In genomic region chr2:9703085-9703641, GRCh38 we compare ENCODE assay signal across 1 cellular context.
A peak's percentile ranks its signal among the peaks of the same experiment; 100 is the strongest.
TF ChIP-seq lines count a peak whose summit lies in the region.

No MANE protein-coding gene starts in this region.

TF ChIP-seq in HEK293, 187 proteins besides CTCF, POLR2A, EP300 and RAD21 (continued from another document):
- TF ChIP-seq, protein P1, sequence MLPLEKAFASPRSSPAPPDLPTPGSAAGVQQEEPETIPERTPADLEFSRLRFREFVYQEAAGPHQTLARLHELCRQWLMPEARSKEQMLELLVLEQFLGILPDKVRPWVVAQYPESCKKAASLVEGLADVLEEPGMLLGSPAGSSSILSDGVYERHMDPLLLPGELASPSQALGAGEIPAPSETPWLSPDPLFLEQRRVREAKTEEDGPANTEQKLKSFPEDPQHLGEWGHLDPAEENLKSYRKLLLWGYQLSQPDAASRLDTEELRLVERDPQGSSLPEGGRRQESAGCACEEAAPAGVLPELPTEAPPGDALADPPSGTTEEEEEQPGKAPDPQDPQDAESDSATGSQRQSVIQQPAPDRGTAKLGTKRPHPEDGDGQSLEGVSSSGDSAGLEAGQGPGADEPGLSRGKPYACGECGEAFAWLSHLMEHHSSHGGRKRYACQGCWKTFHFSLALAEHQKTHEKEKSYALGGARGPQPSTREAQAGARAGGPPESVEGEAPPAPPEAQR (tag by site-specific recombination; IDR thresholded peaks at IDR 0.05): no peak
- TF ChIP-seq MYNN (tag by site-specific recombination; IDR thresholded peaks at IDR 0.05; ENCODE audit: borderline replicate concordance) (no peak), ZNF202 (tag by site-specific recombination; IDR thresholded peaks at IDR 0.05; ENCODE audit: borderline replicate concordance) (no peak), ZNF133 (tag by site-specific recombination; IDR thresholded peaks at IDR 0.05) (peak; percentile 44; the same call in 1 of the 2 replicates), RBAK (tag by site-specific recombination; IDR thresholded peaks at IDR 0.05) (no peak), SETDB1 (IDR thresholded peaks at IDR 0.05; ENCODE audit: insufficient read length, low read length) (no peak), ZNF433 (tag by site-specific recombination; IDR thresholded peaks at IDR 0.05; ENCODE audit: low read depth) (no peak), ZNF585B (tag by site-specific recombination; IDR thresholded peaks at IDR 0.05) (no peak), ZNF792 (tag by site-specific recombination; IDR thresholded peaks at IDR 0.05) (no peak), ZNF221 (tag by site-specific recombination; IDR thresholded peaks at IDR 0.05; ENCODE audit: borderline replicate concordance) (no peak), KLF16 (tag by site-specific recombination; IDR thresholded peaks at IDR 0.05) (0 out of 2 replicates have a peak, but pooled peaks have one; percentile 35), ZNF623 (tag by site-specific recombination; IDR thresholded peaks at IDR 0.05) (no peak), ZNF843 (tag by site-specific recombination; IDR thresholded peaks at IDR 0.05) (no peak), ZNF184 (tag by site-specific recombination; IDR thresholded peaks at IDR 0.05) (no peak), ZFHX2 (tag by site-specific recombination; conservative IDR thresholded peaks at IDR 0.05) (peak; percentile 89), ZBTB17 (tag by site-specific recombination; IDR thresholded peaks at IDR 0.05) (peak; percentile 25; the same call in 1 of the 2 replicates), ZNF341 (tag by site-specific recombination; IDR thresholded peaks at IDR 0.05; ENCODE audit: low read depth) (no peak), ZNF24 (tag by site-specific recombination; IDR thresholded peaks at IDR 0.05) (no peak), ZNF211 (tag by site-specific recombination; IDR thresholded peaks at IDR 0.05; ENCODE audit: low read depth) (no peak), ZNF138 (tag by site-specific recombination; IDR thresholded peaks at IDR 0.05; ENCODE audit: borderline replicate concordance) (no peak), ZNF701 (tag by site-specific recombination; IDR thresholded peaks at IDR 0.05) (no peak)
- TF ChIP-seq, protein P2, sequence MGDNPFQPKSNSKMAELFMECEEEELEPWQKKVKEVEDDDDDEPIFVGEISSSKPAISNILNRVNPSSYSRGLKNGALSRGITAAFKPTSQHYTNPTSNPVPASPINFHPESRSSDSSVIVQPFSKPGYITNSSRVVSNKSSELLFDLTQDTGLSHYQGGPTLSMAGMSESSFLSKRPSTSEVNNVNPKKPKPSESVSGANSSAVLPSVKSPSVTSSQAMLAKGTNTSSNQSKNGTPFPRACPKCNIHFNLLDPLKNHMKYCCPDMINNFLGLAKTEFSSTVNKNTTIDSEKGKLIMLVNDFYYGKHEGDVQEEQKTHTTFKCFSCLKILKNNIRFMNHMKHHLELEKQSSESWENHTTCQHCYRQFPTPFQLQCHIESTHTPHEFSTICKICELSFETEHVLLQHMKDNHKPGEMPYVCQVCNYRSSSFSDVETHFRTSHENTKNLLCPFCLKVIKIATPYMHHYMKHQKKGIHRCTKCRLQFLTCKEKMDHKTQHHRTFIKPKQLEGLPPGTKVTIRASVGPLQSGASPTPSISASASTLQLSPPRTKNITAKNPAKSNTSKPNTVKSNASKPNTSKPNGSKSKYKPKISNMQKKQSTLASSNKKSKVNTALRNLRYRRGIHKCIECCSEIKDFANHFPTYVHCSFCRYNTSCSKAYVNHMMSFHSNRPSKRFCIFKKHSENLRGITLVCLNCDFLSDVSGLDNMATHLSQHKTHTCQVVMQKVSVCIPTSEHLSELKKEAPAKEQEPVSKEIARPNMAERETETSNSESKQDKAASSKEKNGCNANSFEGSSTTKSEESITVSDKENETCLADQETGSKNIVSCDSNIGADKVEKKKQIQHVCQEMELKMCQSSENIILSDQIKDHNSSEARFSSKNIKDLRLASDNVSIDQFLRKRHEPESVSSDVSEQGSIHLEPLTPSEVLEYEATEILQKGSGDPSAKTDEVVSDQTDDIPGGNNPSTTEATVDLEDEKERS (tag by site-specific recombination; IDR thresholded peaks at IDR 0.05): no peak
- TF ChIP-seq, protein P3, sequence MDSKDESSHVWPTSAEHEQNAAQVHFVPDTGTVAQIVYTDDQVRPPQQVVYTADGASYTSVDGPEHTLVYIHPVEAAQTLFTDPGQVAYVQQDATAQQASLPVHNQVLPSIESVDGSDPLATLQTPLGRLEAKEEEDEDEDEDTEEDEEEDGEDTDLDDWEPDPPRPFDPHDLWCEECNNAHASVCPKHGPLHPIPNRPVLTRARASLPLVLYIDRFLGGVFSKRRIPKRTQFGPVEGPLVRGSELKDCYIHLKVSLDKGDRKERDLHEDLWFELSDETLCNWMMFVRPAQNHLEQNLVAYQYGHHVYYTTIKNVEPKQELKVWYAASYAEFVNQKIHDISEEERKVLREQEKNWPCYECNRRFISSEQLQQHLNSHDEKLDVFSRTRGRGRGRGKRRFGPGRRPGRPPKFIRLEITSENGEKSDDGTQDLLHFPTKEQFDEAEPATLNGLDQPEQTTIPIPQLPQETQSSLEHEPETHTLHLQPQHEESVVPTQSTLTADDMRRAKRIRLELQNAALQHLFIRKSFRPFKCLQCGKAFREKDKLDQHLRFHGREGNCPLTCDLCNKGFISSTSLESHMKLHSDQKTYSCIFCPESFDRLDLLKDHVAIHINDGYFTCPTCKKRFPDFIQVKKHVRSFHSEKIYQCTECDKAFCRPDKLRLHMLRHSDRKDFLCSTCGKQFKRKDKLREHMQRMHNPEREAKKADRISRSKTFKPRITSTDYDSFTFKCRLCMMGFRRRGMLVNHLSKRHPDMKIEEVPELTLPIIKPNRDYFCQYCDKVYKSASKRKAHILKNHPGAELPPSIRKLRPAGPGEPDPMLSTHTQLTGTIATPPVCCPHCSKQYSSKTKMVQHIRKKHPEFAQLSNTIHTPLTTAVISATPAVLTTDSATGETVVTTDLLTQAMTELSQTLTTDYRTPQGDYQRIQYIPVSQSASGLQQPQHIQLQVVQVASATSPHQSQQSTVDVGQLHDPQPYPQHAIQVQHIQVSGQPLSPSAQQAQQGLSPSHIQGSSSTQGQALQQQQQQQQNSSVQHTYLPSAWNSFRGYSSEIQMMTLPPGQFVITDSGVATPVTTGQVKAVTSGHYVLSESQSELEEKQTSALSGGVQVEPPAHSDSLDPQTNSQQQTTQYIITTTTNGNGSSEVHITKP (tag by site-specific recombination; IDR thresholded peaks at IDR 0.05): peak; percentile 71; the same call in 1 of the 2 replicates
